In genomic region chr1:46603858-46604549, GRCh38 we compare ENCODE assay signal across 8 cellular contexts. TPM values are rescaled to one million over a fixed set of nuclear protein-coding genes. Genes with fewer than 3 reads are reported as not detected.
DNase-seq lines count a peak whose midpoint lies in the region; ATAC-seq and FAIRE-seq lines count a peak whose summit lies in the region.

MKNK1 (minus strand) TSS chr1:46604268; CDS start chr1:46583327, 20,941 bp downstream.

- H3K9me3 Mint-ChIP-seq in activated T-cell treated with anti-CD3 and anti-CD28 coated beads, Interleukin-2, amount 50 U/mL, for 72 hours: no peaks in the 10 kb centered on the region

- H3K36me3 Mint-ChIP-seq in activated T-cell treated with anti-CD3 and anti-CD28 coated beads, Interleukin-2, amount 50 U/mL, for 72 hours (ENCODE audit: insufficient read depth in 2 of 2): peaks cover 3 to 4% of the 10 kb centered on the region in 2 donors

- DNase-seq in DMS53 treated with DMSO at 0.1 percent for 48 hours (lab: John Stamatoyannopoulos, UW; ENCODE audit: unreplicated experiment): peak; percentile 99
- DNase-seq in Jurkat, Clone E6-1 (ENCODE audit: low read depth, low spot score): peak; percentile 90
- DNase-seq in RCC 7860 (ENCODE audit: low spot score): peak; percentile 87
- DNase-seq in activated T-cell treated with anti-CD3 and anti-CD28 coated beads, Interleukin-2, amount 50 U/mL, for 72 hours: peak; percentile 98 to 99
- peak; percentile 95 to 98 for DNase-seq in stimulated activated CD8-positive, alpha-beta memory T cell treated with anti-CD3 and anti-CD28 coated beads, Interleukin-7, amount 100 ng/mL, for 4 hours (ENCODE audit: low read depth in 2 of 2)

- peaks cover 11 to 12% of the 10 kb centered on the region in 2 donors for H3K36me3 ChIP-seq in muscle layer of duodenum (ENCODE audit: control insufficient read depth in 1 of 2, insufficient read depth in 2 of 2, low read length in 2 of 2)

- peak within 1 kb of the TSS; percentile 81 for H3K27ac Mint-ChIP-seq in activated T-cell treated with anti-CD3 and anti-CD28 coated beads, Interleukin-2, amount 50 U/mL, for 72 hours

- peak within 1 kb of the TSS; percentile 94 to 95 for H3K4me3 Mint-ChIP-seq in activated T-cell treated with anti-CD3 and anti-CD28 coated beads, Interleukin-2, amount 50 U/mL, for 72 hours

- ATAC-seq in GM21619 (IDR thresholded peaks at IDR 0.05; ENCODE audit: unreplicated experiment) (peak; percentile 91), esophagus mucosa (peak; percentile 98)
- ATAC-seq in activated T-cell treated with anti-CD3 and anti-CD28 coated beads, Interleukin-2, amount 50 U/mL, for 72 hours (replicated peaks in 1 of 2): peak; percentile 96 to 97

- peaks cover 55% of the 10 kb centered on the region for H3K4me1 Mint-ChIP-seq in activated T-cell treated with anti-CD3 and anti-CD28 coated beads, Interleukin-2, amount 50 U/mL, for 72 hours (ENCODE audit: low read depth)

- no peaks in the 10 kb centered on the region for H3K27me3 Mint-ChIP-seq in activated T-cell treated with anti-CD3 and anti-CD28 coated beads, Interleukin-2, amount 50 U/mL, for 72 hours (ENCODE audit: low read depth)

- no peaks in the 10 kb centered on the region for H3K27me3 ChIP-seq in muscle layer of duodenum (ENCODE audit: low read depth, low read length)

- peak; percentile 84 for FAIRE-seq in RCC 7860 (lab: Jason Lieb, UNC)

- H3K4me3 ChIP-seq in Jurkat, Clone E6-1 (ENCODE audit: low read length): peak within 1 kb of the TSS; percentile 88
- H3K4me3 ChIP-seq in muscle layer of duodenum (ENCODE audit: low read depth in 1 of 2, low read length in 2 of 2): peak within 1 kb of the TSS; percentile 87 to 89

- peak within 1 kb of the TSS; percentile 81 for H3K27ac ChIP-seq in muscle layer of duodenum (ENCODE audit: low read length)

- peaks cover 7 to 31% of the 10 kb centered on the region in 2 donors for H3K4me1 ChIP-seq in muscle layer of duodenum (ENCODE audit: control insufficient read depth in 1 of 2, insufficient read depth in 2 of 2, low read length in 2 of 2)

- no peaks in the 10 kb centered on the region for H3K9me3 ChIP-seq in muscle layer of duodenum (ENCODE audit: control insufficient read depth in 1 of 2, low read length in 2 of 2)

RNA-seq across cellular contexts. Expression of gene MKNK1, which starts in this region (rescaled TPM):
- 43.8 TPM for polyA plus RNA-seq in Jurkat, Clone E6-1 (2012; ENCODE audit: insufficient read depth, insufficient read length)
- 10 to 100 TPM; 35.5 to 37.5 TPM for total RNA-seq in activated T-cell treated with anti-CD3 and anti-CD28 coated beads, Interleukin-2, amount 50 U/mL, for 72 hours
- total RNA-seq in esophagus mucosa: 31.3 TPM

Comparison
In these comparisons a context has a peak if more than half of its experiments do, and no peak if none do; other contexts are left out.
1. Peak in every context shown above with its lines: DNase-seq, ATAC-seq, H3K4me3 ChIP-seq and H3K27ac ChIP-seq.